ENCODE assay signal across 6 cellular contexts in the genomic region with DNA sequence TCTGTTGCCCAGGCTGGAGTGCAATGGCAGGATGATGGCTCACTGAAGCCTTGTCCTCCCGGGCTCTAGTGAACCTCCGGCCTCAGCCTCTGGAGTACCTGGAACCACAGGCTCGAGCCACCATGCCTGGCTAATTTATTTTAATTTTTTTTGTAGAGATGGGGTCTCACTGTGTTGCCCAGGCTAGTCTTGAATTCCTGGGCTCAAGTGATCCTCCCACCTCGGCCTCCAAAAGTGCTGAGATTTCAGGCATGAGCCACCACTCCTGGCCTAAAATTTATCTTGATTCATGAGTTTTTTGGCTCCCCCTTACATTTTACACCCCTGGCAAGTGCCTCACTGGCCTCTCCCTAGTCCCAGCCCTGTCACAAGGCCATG. TPM values are rescaled to one million over a fixed set of nuclear protein-coding genes. Genes with fewer than 3 reads are reported as not detected.
DNase-seq lines count a peak whose midpoint lies in the region; ATAC-seq and TF ChIP-seq lines count a peak whose summit lies in the region.

No MANE protein-coding gene starts in this region.

- H3K27me3 ChIP-seq in liver (ENCODE audit: control insufficient read depth in 4 of 4, insufficient read depth in 4 of 4, low read length in 3 of 4) = no peaks in the 10 kb centered on the region

- no peak for TF ChIP-seq RAD21 in liver (IDR thresholded peaks at IDR 0.05)

- ATAC-seq in activated T-cell treated with anti-CD3 and anti-CD28 coated beads, Interleukin-2, amount 50 U/mL, for 4 hours = no peak

- WGBS in liver = 87% methylated on average over 4 of the region's 4 CpGs

- H3K9me3 Mint-ChIP-seq in activated T-cell treated with anti-CD3 and anti-CD28 coated beads, Interleukin-2, amount 50 U/mL, for 24 hours = no peaks in the 10 kb centered on the region
- H3K9me3 Mint-ChIP-seq in activated T-cell treated with anti-CD3 and anti-CD28 coated beads, Interleukin-2, amount 50 U/mL, for 4 hours = no peaks in the 10 kb centered on the region
- H3K9me3 Mint-ChIP-seq in type B pancreatic cell = no peaks in the 10 kb centered on the region

- peaks cover 27% of the 10 kb centered on the region for H3K27me3 Mint-ChIP-seq in activated T-cell treated with anti-CD3 and anti-CD28 coated beads, Interleukin-2, amount 50 U/mL, for 24 hours
- H3K27me3 Mint-ChIP-seq in activated T-cell treated with anti-CD3 and anti-CD28 coated beads, Interleukin-2, amount 50 U/mL, for 4 hours (ENCODE audit: low read depth) = peaks cover 20% of the 10 kb centered on the region
- H3K27me3 Mint-ChIP-seq in type B pancreatic cell = peaks cover 22% of the 10 kb centered on the region

- peak overlapping the region; percentile 69 for H3K27ac Mint-ChIP-seq in activated T-cell treated with anti-CD3 and anti-CD28 coated beads, Interleukin-2, amount 50 U/mL, for 24 hours
- peak overlapping the region; percentile 92 for H3K27ac Mint-ChIP-seq in type B pancreatic cell

- TF ChIP-seq CTCF in liver (IDR thresholded peaks at IDR 0.05; ENCODE audit: low read depth, low read length, missing input control) = no peak
- TF ChIP-seq CTCF in type B pancreatic cell (conservative IDR thresholded peaks at IDR 0.05) = no peak

- peaks cover 19% of the 10 kb centered on the region for H3K36me3 Mint-ChIP-seq in activated T-cell treated with anti-CD3 and anti-CD28 coated beads, Interleukin-2, amount 50 U/mL, for 24 hours (ENCODE audit: low read depth)
- H3K36me3 Mint-ChIP-seq in activated T-cell treated with anti-CD3 and anti-CD28 coated beads, Interleukin-2, amount 50 U/mL, for 4 hours (ENCODE audit: insufficient read depth) = peaks cover 5% of the 10 kb centered on the region
- H3K36me3 Mint-ChIP-seq in type B pancreatic cell = no peaks in the 10 kb centered on the region

- no peak for DNase-seq in activated T-cell treated with anti-CD3 and anti-CD28 coated beads, Interleukin-2, amount 50 U/mL, for 24 hours
- no peak for DNase-seq in activated T-cell treated with anti-CD3 and anti-CD28 coated beads, Interleukin-2, amount 50 U/mL, for 4 hours
- DNase-seq in type B pancreatic cell (ENCODE audit: extremely low spot score, unreplicated experiment) (no peak), amniotic stem cell (lab: John Stamatoyannopoulos, UW) (no peak), SW480 (ENCODE audit: low spot score) (no peak)

- H3K4me1 ChIP-seq in liver (ENCODE audit: control insufficient read depth in 4 of 4, insufficient read depth in 4 of 4, low read length in 3 of 4) = peaks cover 44 to 86% (median 66%) of the 10 kb centered on the region in 4 donors

- peaks cover 49% of the 10 kb centered on the region for H3K4me1 Mint-ChIP-seq in activated T-cell treated with anti-CD3 and anti-CD28 coated beads, Interleukin-2, amount 50 U/mL, for 24 hours (ENCODE audit: low read depth)
- H3K4me1 Mint-ChIP-seq in activated T-cell treated with anti-CD3 and anti-CD28 coated beads, Interleukin-2, amount 50 U/mL, for 4 hours (ENCODE audit: low read depth) = peaks cover 37% of the 10 kb centered on the region
- H3K4me1 Mint-ChIP-seq in type B pancreatic cell (ENCODE audit: unreplicated experiment) = peaks cover 40% of the 10 kb centered on the region

- H3K27ac ChIP-seq in liver (ENCODE audit: low read depth in 1 of 2, low read length in 2 of 2) = peak overlapping the region; percentile 89 to 95

- H3K9me3 ChIP-seq in liver (ENCODE audit: control insufficient read depth in 4 of 4, low read length in 3 of 4) = no peaks in the 10 kb centered on the region

- H3K4me3 ChIP-seq in liver (ENCODE audit: low read depth in 1 of 3, low read length in 3 of 3) = no peak overlapping the region

- H3K36me3 ChIP-seq in liver (ENCODE audit: control insufficient read depth in 4 of 4, insufficient read depth in 3 of 4, low read depth in 1 of 4, low read length in 3 of 4) = no peaks in the 10 kb centered on the region

- H3K4me3 Mint-ChIP-seq in activated T-cell treated with anti-CD3 and anti-CD28 coated beads, Interleukin-2, amount 50 U/mL, for 24 hours = no peak overlapping the region
- no peak overlapping the region for H3K4me3 Mint-ChIP-seq in activated T-cell treated with anti-CD3 and anti-CD28 coated beads, Interleukin-2, amount 50 U/mL, for 4 hours
- H3K4me3 Mint-ChIP-seq in type B pancreatic cell = peak overlapping the region; percentile 84

- H3K9ac ChIP-seq in liver (ENCODE audit: low read depth in 1 of 2, low read length in 2 of 2) = no peak overlapping the region

TF ChIP-seq in liver, 16 proteins besides CTCF, POLR2A, EP300 and RAD21 (continues in another document):
- TF ChIP-seq RXRA (IDR thresholded peaks at IDR 0.05) = no peak
- TF ChIP-seq, protein P1, sequence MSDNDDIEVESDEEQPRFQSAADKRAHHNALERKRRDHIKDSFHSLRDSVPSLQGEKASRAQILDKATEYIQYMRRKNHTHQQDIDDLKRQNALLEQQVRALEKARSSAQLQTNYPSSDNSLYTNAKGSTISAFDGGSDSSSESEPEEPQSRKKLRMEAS (IDR thresholded peaks at IDR 0.05) = no peak
- no peak for TF ChIP-seq JUND (IDR thresholded peaks at IDR 0.05)
- TF ChIP-seq NR2F2 (IDR thresholded peaks at IDR 0.05) = no peak
- no peak for TF ChIP-seq FOXA1 (IDR thresholded peaks at IDR 0.05)
- TF ChIP-seq YY1 (IDR thresholded peaks at IDR 0.05) = no peak
- TF ChIP-seq, protein P2, sequence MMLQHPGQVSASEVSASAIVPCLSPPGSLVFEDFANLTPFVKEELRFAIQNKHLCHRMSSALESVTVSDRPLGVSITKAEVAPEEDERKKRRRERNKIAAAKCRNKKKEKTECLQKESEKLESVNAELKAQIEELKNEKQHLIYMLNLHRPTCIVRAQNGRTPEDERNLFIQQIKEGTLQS (IDR thresholded peaks at IDR 0.05) = no peak
- no peak for TF ChIP-seq SP1 (IDR thresholded peaks at IDR 0.05)
- TF ChIP-seq HNF4A (conservative IDR thresholded peaks at IDR 0.05) = no peak
- TF ChIP-seq FOXA2 (IDR thresholded peaks at IDR 0.05) = no peak
- no peak for TF ChIP-seq GABPA (IDR thresholded peaks at IDR 0.05 in 1 of 2, conservative IDR thresholded peaks at IDR 0.05 in 1 of 2)
- TF ChIP-seq, protein P3, sequence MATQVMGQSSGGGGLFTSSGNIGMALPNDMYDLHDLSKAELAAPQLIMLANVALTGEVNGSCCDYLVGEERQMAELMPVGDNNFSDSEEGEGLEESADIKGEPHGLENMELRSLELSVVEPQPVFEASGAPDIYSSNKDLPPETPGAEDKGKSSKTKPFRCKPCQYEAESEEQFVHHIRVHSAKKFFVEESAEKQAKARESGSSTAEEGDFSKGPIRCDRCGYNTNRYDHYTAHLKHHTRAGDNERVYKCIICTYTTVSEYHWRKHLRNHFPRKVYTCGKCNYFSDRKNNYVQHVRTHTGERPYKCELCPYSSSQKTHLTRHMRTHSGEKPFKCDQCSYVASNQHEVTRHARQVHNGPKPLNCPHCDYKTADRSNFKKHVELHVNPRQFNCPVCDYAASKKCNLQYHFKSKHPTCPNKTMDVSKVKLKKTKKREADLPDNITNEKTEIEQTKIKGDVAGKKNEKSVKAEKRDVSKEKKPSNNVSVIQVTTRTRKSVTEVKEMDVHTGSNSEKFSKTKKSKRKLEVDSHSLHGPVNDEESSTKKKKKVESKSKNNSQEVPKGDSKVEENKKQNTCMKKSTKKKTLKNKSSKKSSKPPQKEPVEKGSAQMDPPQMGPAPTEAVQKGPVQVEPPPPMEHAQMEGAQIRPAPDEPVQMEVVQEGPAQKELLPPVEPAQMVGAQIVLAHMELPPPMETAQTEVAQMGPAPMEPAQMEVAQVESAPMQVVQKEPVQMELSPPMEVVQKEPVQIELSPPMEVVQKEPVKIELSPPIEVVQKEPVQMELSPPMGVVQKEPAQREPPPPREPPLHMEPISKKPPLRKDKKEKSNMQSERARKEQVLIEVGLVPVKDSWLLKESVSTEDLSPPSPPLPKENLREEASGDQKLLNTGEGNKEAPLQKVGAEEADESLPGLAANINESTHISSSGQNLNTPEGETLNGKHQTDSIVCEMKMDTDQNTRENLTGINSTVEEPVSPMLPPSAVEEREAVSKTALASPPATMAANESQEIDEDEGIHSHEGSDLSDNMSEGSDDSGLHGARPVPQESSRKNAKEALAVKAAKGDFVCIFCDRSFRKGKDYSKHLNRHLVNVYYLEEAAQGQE (IDR thresholded peaks at IDR 0.05) = no peak
- no peak for TF ChIP-seq HNF4G (IDR thresholded peaks at IDR 0.05)
- TF ChIP-seq TAF1 (conservative IDR thresholded peaks at IDR 0.05) = no peak
- no peak for TF ChIP-seq EGR1 (IDR thresholded peaks at IDR 0.05; ENCODE audit: low read depth in 2 of 2)

RNA-seq across cellular contexts. Expression of a gene that starts 2.5 kb away (rescaled TPM):
- total RNA-seq in activated T-cell treated with anti-CD3 and anti-CD28 coated beads, Interleukin-2, amount 50 U/mL, for 4 hours = 100 to 1,000 TPM; 165 to 199 (median 181) TPM
- total RNA-seq in liver (10 to 100 TPM; 15.8 to 67.2 TPM), type B pancreatic cell (ENCODE audit: low replicate concordance) (33.6 and 50.9 TPM in 2 replicates)
- 10 to 100 TPM; 15.1 to 17.5 TPM for polyA plus RNA-seq in liver

RNA-seq across cellular contexts. Expression of a gene that starts 4.2 kb away (rescaled TPM):
- not detected for total RNA-seq in activated T-cell treated with anti-CD3 and anti-CD28 coated beads, Interleukin-2, amount 50 U/mL, for 4 hours
- total RNA-seq in liver (not detected), type B pancreatic cell (ENCODE audit: low replicate concordance) (0.53 and 0.59 TPM in 2 replicates)
- polyA plus RNA-seq in liver = under 1 TPM in 1 of 2 donors, not detected in 1; 0.14 TPM

RNA-seq across cellular contexts. Expression of a gene that starts 26.0 kb away (rescaled TPM):
- 1,000 to 10,000 TPM; 3,050 to 3,190 (median 3,088) TPM for total RNA-seq in activated T-cell treated with anti-CD3 and anti-CD28 coated beads, Interleukin-2, amount 50 U/mL, for 4 hours
- 100 to 1,000 TPM; 170 to 281 TPM for total RNA-seq in liver
- 100 to 1,000 TPM; 129 to 235 TPM for polyA plus RNA-seq in liver
- total RNA-seq in type B pancreatic cell (ENCODE audit: low replicate concordance) = 880 and 1,082 TPM in 2 replicates

RNA-seq across cellular contexts. Expression of a gene that starts 36.4 kb away (rescaled TPM):
- total RNA-seq in activated T-cell treated with anti-CD3 and anti-CD28 coated beads, Interleukin-2, amount 50 U/mL, for 4 hours = 10 to 100 TPM; 35.0 to 42.5 (median 40.8) TPM
- 10 to 100 TPM; 19.8 to 22.4 TPM for total RNA-seq in liver
- polyA plus RNA-seq in liver = 10 to 100 TPM; 18.9 to 27.0 TPM
- 39.6 and 46.1 TPM in 2 replicates for total RNA-seq in type B pancreatic cell (ENCODE audit: low replicate concordance)

RNA-seq across cellular contexts. Expression of a gene that starts 44.4 kb away (rescaled TPM):
- 10 to 100 TPM; 30.0 to 36.4 (median 33.1) TPM for total RNA-seq in activated T-cell treated with anti-CD3 and anti-CD28 coated beads, Interleukin-2, amount 50 U/mL, for 4 hours
- total RNA-seq in liver = 1 to 10 TPM; 4.9 TPM
- polyA plus RNA-seq in liver = 1 to 10 TPM; 3.7 to 4.6 TPM
- total RNA-seq in type B pancreatic cell (ENCODE audit: low replicate concordance) = 9.2 and 10.7 TPM in 2 replicates
